24 cellular contexts compared by ENCODE assay signal in genomic region chr1:90198616-90199015, GRCh38.
DNase-seq lines count a peak whose midpoint lies in the region; TF ChIP-seq lines count a peak whose summit lies in the region.
"Had no signal": no experiment of that assay in that cellular context is flagged by ENCODE, and none has a peak within 500 bp of the region (broad histone marks: within the 10 kb centered on the region; RNA-seq: fewer than 3 reads in every experiment).

No MANE protein-coding gene starts in this region.

- no peak overlapping the region for H3K9ac ChIP-seq in neural progenitor cell

- H3K36me3 Mint-ChIP-seq in brain (no peaks in the 10 kb centered on the region), neural progenitor cell (no peaks in the 10 kb centered on the region)
- H3K36me3 Mint-ChIP-seq: activated naive CD8-positive, alpha-beta T cell; CD4-positive, alpha-beta memory T cell; naive B cell had no signal

- peaks cover 63% of the 10 kb centered on the region for H3K4me1 ChIP-seq in neural progenitor cell
- H3K4me1 ChIP-seq: Peyer's patch, tibial artery had no signal

- H2AFZ ChIP-seq in neural progenitor cell (replicated peaks): no peak overlapping the region

- H3K4me3 ChIP-seq in neural progenitor cell: peak overlapping the region; percentile 10
- H3K4me3 ChIP-seq: GM12878, Peyer's patch, tibial artery had no signal

- H3K27me3 ChIP-seq in neural progenitor cell: peaks cover 16% of the 10 kb centered on the region
- H3K27me3 ChIP-seq: Peyer's patch, tibial artery had no signal

- H3K4me2 ChIP-seq in neural progenitor cell: peak overlapping the region; percentile 47

- TF ChIP-seq CTCF in brain (conservative IDR thresholded peaks at IDR 0.05) (no peak), neural progenitor cell (IDR thresholded peaks at IDR 0.05) (no peak)

- no peaks in the 10 kb centered on the region for H3K9me3 ChIP-seq in neural progenitor cell (ENCODE audit: low read depth)
- H3K9me3 ChIP-seq: Peyer's patch, tibial artery had no signal

- peak overlapping the region in 3 of 5 experiments; percentile 10 to 14 (median 12) for H3K4me3 Mint-ChIP-seq in brain
- H3K4me3 Mint-ChIP-seq in neural progenitor cell: no peak overlapping the region
- H3K4me3 Mint-ChIP-seq: activated naive CD8-positive, alpha-beta T cell; CD4-positive, alpha-beta memory T cell; naive B cell; stimulated activated naive CD8-positive, alpha-beta T cell treated with anti-CD3 and anti-CD28 coated beads, Interleukin-15, amount 100 ng/mL, for 72 hours; T-helper 17 cell had no signal

- H3K9me3 Mint-ChIP-seq in brain: peaks cover 0 to 8% (median 0%) of the 10 kb centered on the region in 5 experiments
- H3K9me3 Mint-ChIP-seq in neural progenitor cell: no peaks in the 10 kb centered on the region
- H3K9me3 Mint-ChIP-seq: activated T-helper 2 cell treated with anti-CD3 and anti-CD28 coated beads, Interferon-gamma antibody, Interleukin-2, Interleukin-4, amounts not matched to agents 10 μg/mL and 5 μg/mL and 100 μg/mL, durations not matched to agents 14 hours and 24 hours and 36 hours; stimulated activated naive CD8-positive, alpha-beta T cell treated with anti-CD3 and anti-CD28 coated beads, Interleukin-15, amount 100 ng/mL, for 72 hours had no signal

- DNase-seq in NCI-H1105 (lab: John Stamatoyannopoulos, UW): peak; percentile 74
- peak; percentile 18 for DNase-seq in NCI-H2081 treated with DMSO at 0.1 percent for 48 hours (lab: John Stamatoyannopoulos, UW)
- DNase-seq in neural progenitor cell (ENCODE audit: low spot score): peak; percentile 76
- no peak for DNase-seq in COLO829 (ENCODE audit: low spot score)
- no peak for DNase-seq in hippocampal formation (lab: John Stamatoyannopoulos, UW)
- DNase-seq in dermis blood vessel endothelial cell: no peak
- DNase-seq: activated CD4-positive, alpha-beta T cell treated with anti-CD3 and anti-CD28 coated beads, Interleukin-2, amount 50 U/mL, for 1 hour; CD4-positive, alpha-beta memory T cell; DMS79 treated with DMSO at 0.1 percent for 48 hours; effector CD8-positive, alpha-beta T cell; foreskin melanocyte; KBM-7; mammary epithelial cell; naive B cell; Peyer's patch; right cardiac atrium; stimulated activated CD4-positive, alpha-beta T cell treated with anti-CD3 and anti-CD28 coated beads, Interleukin-12 subunit alpha, Interleukin-12 subunit beta, amount 100 ng/mL, for 4 hours; stimulated activated naive CD8-positive, alpha-beta T cell treated with anti-CD3 and anti-CD28 coated beads, Interleukin-15, amount 100 ng/mL, for 72 hours; T-helper 17 cell; tibial artery had no signal

- H3K79me2 ChIP-seq in neural progenitor cell (ENCODE audit: low read depth): no peaks in the 10 kb centered on the region

- peaks cover 21% of the 10 kb centered on the region for H3F3A ChIP-seq in neural progenitor cell (ENCODE audit: low read depth)

- H3K36me3 ChIP-seq in neural progenitor cell: no peaks in the 10 kb centered on the region
- H3K36me3 ChIP-seq: Peyer's patch, tibial artery had no signal

- no peak overlapping the region for H3K27ac ChIP-seq in neural progenitor cell
- H3K27ac ChIP-seq: Peyer's patch, tibial artery had no signal

- H3K27me3 Mint-ChIP-seq in brain (peaks cover 11% of the 10 kb centered on the region), neural progenitor cell (ENCODE audit: insufficient read depth, low read depth) (no peaks in the 10 kb centered on the region)

- H3K4me1 Mint-ChIP-seq in brain: peaks cover 26% of the 10 kb centered on the region
- peaks cover 32% of the 10 kb centered on the region for H3K4me1 Mint-ChIP-seq in neural progenitor cell
- H3K4me1 Mint-ChIP-seq: naive B cell; stimulated activated naive CD8-positive, alpha-beta T cell treated with anti-CD3 and anti-CD28 coated beads, Interleukin-15, amount 100 ng/mL, for 72 hours; T-helper 17 cell had no signal

- H3K27ac Mint-ChIP-seq in brain: peak overlapping the region in 4 of 5 experiments; percentile 23 to 86 (median 38)
- H3K27ac Mint-ChIP-seq in neural progenitor cell: no peak overlapping the region
- H3K27ac Mint-ChIP-seq: activated naive CD8-positive, alpha-beta T cell; activated T-helper 2 cell treated with anti-CD3 and anti-CD28 coated beads, Interferon-gamma antibody, Interleukin-2, Interleukin-4, amounts not matched to agents 10 μg/mL and 5 μg/mL and 100 μg/mL, durations not matched to agents 14 hours and 24 hours and 36 hours; CD4-positive, alpha-beta memory T cell; stimulated activated naive CD8-positive, alpha-beta T cell treated with anti-CD3 and anti-CD28 coated beads, Interleukin-15, amount 100 ng/mL, for 72 hours; T-helper 17 cell had no signal

- peaks cover 13% of the 10 kb centered on the region for H4K20me1 ChIP-seq in neural progenitor cell (ENCODE audit: low read depth)

Comparison
In these comparisons a context has a peak if more than half of its experiments do, and no peak if none do; other contexts are left out.
1. DNase-seq: peak in NCI-H1105 (single experiment), NCI-H2081 treated with DMSO at 0.1 percent for 48 hours (single experiment) and neural progenitor cell (single experiment); none in COLO829 (single experiment), hippocampal formation (0 of 2) and dermis blood vessel endothelial cell (single experiment).